23 cellular contexts compared by ENCODE assay signal in the genomic region with DNA sequence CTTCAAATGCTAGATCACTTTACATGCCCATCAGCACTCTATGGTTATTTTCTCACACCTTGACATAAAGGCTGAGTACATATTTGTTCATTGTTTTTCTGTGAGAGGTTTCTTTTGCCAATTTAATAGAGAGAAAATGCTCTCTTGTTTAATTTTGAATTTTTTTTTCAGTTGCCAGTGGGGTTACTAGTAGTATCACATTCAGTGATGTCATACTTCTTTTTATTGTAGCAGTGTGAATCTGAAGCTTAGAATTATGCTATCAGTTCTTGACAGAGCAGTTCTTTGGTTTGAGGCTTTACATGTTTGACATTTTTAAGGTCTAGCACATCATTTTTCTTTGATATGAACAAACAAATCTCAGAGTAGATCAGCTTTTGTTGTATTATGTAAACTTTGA.
"Had no signal": no experiment of that assay in that cellular context is flagged by ENCODE, and none has a peak within 500 bp of the region (broad histone marks: within the 10 kb centered on the region; RNA-seq: fewer than 3 reads in every experiment).

No MANE protein-coding gene starts in this region.

- H3K36me3 ChIP-seq: sigmoid colon, stomach, thoracic aorta had no signal

- H3K4me3 ChIP-seq: lung, sigmoid colon, skin epidermis, stomach, thoracic aorta had no signal

- H3K27me3 ChIP-seq: sigmoid colon, stomach had no signal

- DNase-seq: dermis blood vessel endothelial cell; effector CD4-positive, alpha-beta T cell; endodermal cell; erythroblast; foreskin keratinocyte; kidney; left cardiac atrium; left ventricle myocardium superior; mesenchymal stem cell; midbrain; naive B cell; nephron progenitor cell; sigmoid colon; stimulated activated CD4-positive, alpha-beta T cell treated with anti-CD3 and anti-CD28 coated beads, Interleukin-12 subunit alpha, Interleukin-12 subunit beta, amount 100 ng/mL, for 4 hours; stimulated activated naive CD4-positive, alpha-beta T cell; stomach; substantia nigra; trophoblast cell had no signal

- H3K27ac ChIP-seq: foreskin keratinocyte, sigmoid colon, skin epidermis, stomach, thoracic aorta had no signal

- H3K9me3 ChIP-seq: sigmoid colon, stomach, thoracic aorta had no signal

- H3K4me1 ChIP-seq: foreskin keratinocyte, sigmoid colon had no signal

- ATAC-seq: foreskin keratinocyte, left cardiac atrium, left ventricle myocardium superior had no signal

- FAIRE-seq: endothelial cell of umbilical vein, kidney, urothelium cell line had no signal
